11 cellular contexts compared by ENCODE assay signal in genomic region chr9:16794871-16795639, GRCh38.
DNase-seq lines count a peak whose midpoint lies in the region; ATAC-seq and TF ChIP-seq lines count a peak whose summit lies in the region.
"Had no signal": no experiment of that assay in that cellular context is flagged by ENCODE, and none has a peak within 500 bp of the region (broad histone marks: within the 10 kb centered on the region; RNA-seq: fewer than 3 reads in every experiment).

No MANE protein-coding gene starts in this region.

- H3K9me3 ChIP-seq in psoas muscle = no peaks in the 10 kb centered on the region
- H3K9me3 ChIP-seq: neutrophil had no signal

- intact Hi-C loops in Right ventricle myocardium superior (cut with DNase I) = no loop called here
- intact Hi-C loops in psoas muscle (cut with DNase I) = loop anchor here in 1 of 2 donors (5.0 kb wide), 1 partner anchor 43 kb away; no protein-coding TSS in a partner anchor
- intact Hi-C loops in activated CD4-positive, alpha-beta memory T cell treated with anti-CD3 and anti-CD28 coated beads for 36 hours (cut with micrococcal nuclease) = no loop called here

- TF ChIP-seq CTCF in WI38 (IDR thresholded peaks at IDR 0.05; ENCODE audit: low read depth, low read length) (no peak), psoas muscle (IDR thresholded peaks at IDR 0.05) (no peak)

- POLR2A ChIA-PET in activated CD4-positive, alpha-beta memory T cell treated with anti-CD3 and anti-CD28 coated beads for 36 hours (lab: Charles Lee) = no interaction called here

- H3K4me3 Mint-ChIP-seq in activated naive CD8-positive, alpha-beta T cell treated with anti-CD3 and anti-CD28 coated beads, Interleukin-2, amount 50 U/mL, for 24 hours = no peak overlapping the region
- H3K4me3 Mint-ChIP-seq in activated CD4-positive, alpha-beta memory T cell treated with anti-CD3 and anti-CD28 coated beads for 36 hours = no peak overlapping the region
- H3K4me3 Mint-ChIP-seq: CD8-positive, alpha-beta T cell had no signal

- H3K4me1 Mint-ChIP-seq in activated naive CD8-positive, alpha-beta T cell treated with anti-CD3 and anti-CD28 coated beads, Interleukin-2, amount 50 U/mL, for 24 hours = no peaks in the 10 kb centered on the region
- H3K4me1 Mint-ChIP-seq in activated CD4-positive, alpha-beta memory T cell treated with anti-CD3 and anti-CD28 coated beads for 36 hours (ENCODE audit: low read depth) = no peaks in the 10 kb centered on the region

- CTCF ChIA-PET in activated CD4-positive, alpha-beta memory T cell treated with anti-CD3 and anti-CD28 coated beads for 36 hours (lab: Charles Lee) = no interaction called here

- DNase-seq in COLO829 (ENCODE audit: low spot score) (peak; percentile 2), Right ventricle myocardium superior (peak; percentile 52), psoas muscle (peak; percentile 61 to 74), ACHN (no peak), NOMO-1 treated with dmso at 0.1 percent for 144 hours (lab: John Stamatoyannopoulos, UW; ENCODE audit: unreplicated experiment) (no peak)
- DNase-seq in activated naive CD8-positive, alpha-beta T cell treated with anti-CD3 and anti-CD28 coated beads, Interleukin-2, amount 50 U/mL, for 24 hours = no peak
- DNase-seq in activated CD4-positive, alpha-beta memory T cell treated with anti-CD3 and anti-CD28 coated beads for 36 hours = no peak
- DNase-seq: CD8-positive, alpha-beta T cell; NCI-H187 treated with DMSO at 0.1 percent for 48 hours had no signal

- in situ Hi-C loops in ACHN (cut with HindIII; ENCODE audit: low pct_ligation_motif_present, low pct_unique_long_range_greater_than_20kb, low sequenced_read_pairs) = no loop called here

- no peaks in the 10 kb centered on the region for H3K27me3 ChIP-seq in psoas muscle (ENCODE audit: insufficient read depth in 3 of 3, low read length in 2 of 3)
- H3K27me3 ChIP-seq: neutrophil had no signal

- no peaks in the 10 kb centered on the region for H3K27me3 Mint-ChIP-seq in activated naive CD8-positive, alpha-beta T cell treated with anti-CD3 and anti-CD28 coated beads, Interleukin-2, amount 50 U/mL, for 24 hours
- no peaks in the 10 kb centered on the region for H3K27me3 Mint-ChIP-seq in activated CD4-positive, alpha-beta memory T cell treated with anti-CD3 and anti-CD28 coated beads for 36 hours

- H3K4me1 ChIP-seq in psoas muscle = peaks cover 5% of the 10 kb centered on the region

- H3K36me3 Mint-ChIP-seq in activated naive CD8-positive, alpha-beta T cell treated with anti-CD3 and anti-CD28 coated beads, Interleukin-2, amount 50 U/mL, for 24 hours (ENCODE audit: low read depth) = no peaks in the 10 kb centered on the region
- no peaks in the 10 kb centered on the region for H3K36me3 Mint-ChIP-seq in activated CD4-positive, alpha-beta memory T cell treated with anti-CD3 and anti-CD28 coated beads for 36 hours
- H3K36me3 Mint-ChIP-seq: CD8-positive, alpha-beta T cell had no signal

- H3K4me3 ChIP-seq in WI38 (ENCODE audit: low read depth, low read length) (0 out of 2 replicates have a peak overlapping the region, but pooled peaks have one; percentile 18), psoas muscle (no peak overlapping the region)

- peak; percentile 90 for ATAC-seq in Right ventricle myocardium superior (ENCODE audit: poor library complexity)
- ATAC-seq in psoas muscle = peak; percentile 60 to 91 (median 88)
- no peak for ATAC-seq in activated naive CD8-positive, alpha-beta T cell treated with anti-CD3 and anti-CD28 coated beads, Interleukin-2, amount 50 U/mL, for 24 hours
- ATAC-seq: CD8-positive, alpha-beta T cell had no signal

- no peaks in the 10 kb centered on the region for H3K36me3 ChIP-seq in psoas muscle (ENCODE audit: insufficient read depth in 1 of 2, low read depth in 1 of 2)
- H3K36me3 ChIP-seq: neutrophil had no signal

- no peaks in the 10 kb centered on the region for H3K9me3 Mint-ChIP-seq in activated naive CD8-positive, alpha-beta T cell treated with anti-CD3 and anti-CD28 coated beads, Interleukin-2, amount 50 U/mL, for 24 hours
- peaks cover 8% of the 10 kb centered on the region for H3K9me3 Mint-ChIP-seq in activated CD4-positive, alpha-beta memory T cell treated with anti-CD3 and anti-CD28 coated beads for 36 hours

- H3K27ac Mint-ChIP-seq in activated naive CD8-positive, alpha-beta T cell treated with anti-CD3 and anti-CD28 coated beads, Interleukin-2, amount 50 U/mL, for 24 hours = no peak overlapping the region
- H3K27ac Mint-ChIP-seq in activated CD4-positive, alpha-beta memory T cell treated with anti-CD3 and anti-CD28 coated beads for 36 hours = no peak overlapping the region
- H3K27ac Mint-ChIP-seq: CD8-positive, alpha-beta T cell had no signal

- 32 to 45% (median 40%) methylated on average over 9 of the region's 9 CpGs for WGBS in psoas muscle, 3 donors

- peak overlapping the region; percentile 2 for H3K27ac ChIP-seq in psoas muscle
- H3K27ac ChIP-seq: neutrophil had no signal

Comparison
In these comparisons a context has a peak if more than half of its experiments do, and no peak if none do; other contexts are left out.
1. DNase-seq: peak in COLO829 (single experiment), Right ventricle myocardium superior (single experiment) and psoas muscle (2 of 2); none in activated naive CD8-positive, alpha-beta T cell treated with anti-CD3 and anti-CD28 coated beads, Interleukin-2, amount 50 U/mL, for 24 hours (single experiment), ACHN (single experiment), NOMO-1 treated with dmso at 0.1 percent for 144 hours (single experiment) and activated CD4-positive, alpha-beta memory T cell treated with anti-CD3 and anti-CD28 coated beads for 36 hours (single experiment).